In genomic region chr2:174762464-174762863, GRCh38 we compare ENCODE assay signal across 19 cellular contexts. TPM values are rescaled to one million over a fixed set of nuclear protein-coding genes. Genes with fewer than 3 reads are reported as not detected.
"Had no signal": no experiment of that assay in that cellular context is flagged by ENCODE, and none has a peak within 500 bp of the region (broad histone marks: within the 10 kb centered on the region; RNA-seq: fewer than 3 reads in every experiment).

No MANE protein-coding gene starts in this region.

- DNase-seq: activated B cell treated with CpG ODN at 0.5 μM for 24 hours; activated CD4-positive, alpha-beta T cell treated with anti-CD3 and anti-CD28 coated beads, Interleukin-2, amount 10 ng/mL, durations not matched to agents 7 days and 5 days; activated naive CD4-positive, alpha-beta T cell treated with anti-CD3 and anti-CD28 coated beads, Interleukin-2, amount 10 ng/mL, durations not matched to agents 7 days and 5 days; body of pancreas; cerebellar nuclear complex; heart left ventricle; islet precursor cell; stimulated activated CD4-positive, alpha-beta T cell treated with anti-CD3 and anti-CD28 coated beads, Interleukin-2, amount 100 ng/mL, for 24 hours; stimulated activated naive CD4-positive, alpha-beta T cell treated with Interleukin-2 at 50 U/mL for 16 hours; upper lobe of left lung had no signal

- H3K4me2 ChIP-seq: neural progenitor cell had no signal

- H3K4me3 Mint-ChIP-seq: activated B cell treated with CpG ODN at 0.5 μM for 24 hours; activated CD4-positive, alpha-beta T cell treated with anti-CD3 and anti-CD28 coated beads, Interleukin-2, amount 10 ng/mL, durations not matched to agents 7 days and 5 days; activated naive CD4-positive, alpha-beta T cell treated with anti-CD3 and anti-CD28 coated beads, Interleukin-2, amount 10 ng/mL, durations not matched to agents 7 days and 5 days; neural progenitor cell had no signal

- H3K36me3 ChIP-seq: esophagus muscularis mucosa, heart left ventricle, neural progenitor cell, suprapubic skin, upper lobe of left lung had no signal

- H3K36me3 Mint-ChIP-seq: activated naive CD4-positive, alpha-beta T cell treated with anti-CD3 and anti-CD28 coated beads, Interleukin-2, amount 10 ng/mL, durations not matched to agents 7 days and 5 days; neural progenitor cell had no signal

- FAIRE-seq: endometrium had no signal

- H3K9me3 Mint-ChIP-seq: activated B cell treated with CpG ODN at 0.5 μM for 24 hours; activated CD4-positive, alpha-beta T cell treated with anti-CD3 and anti-CD28 coated beads, Interleukin-2, amount 10 ng/mL, durations not matched to agents 7 days and 5 days; activated naive CD4-positive, alpha-beta T cell treated with anti-CD3 and anti-CD28 coated beads, Interleukin-2, amount 10 ng/mL, durations not matched to agents 7 days and 5 days; activated T-helper 2 cell treated with anti-CD3 and anti-CD28 coated beads, Interferon-gamma antibody, Interleukin-2, Interleukin-4, amounts not matched to agents 10 μg/mL and 5 μg/mL and 100 μg/mL, durations not matched to agents 14 hours and 24 hours and 36 hours; neural progenitor cell had no signal

- H3K9me3 ChIP-seq: body of pancreas, esophagus muscularis mucosa, heart left ventricle, suprapubic skin, upper lobe of left lung had no signal

- H3K9ac ChIP-seq: neural progenitor cell had no signal

- H2AFZ ChIP-seq: neural progenitor cell had no signal

- ATAC-seq: body of pancreas, heart left ventricle had no signal

- H3K27ac ChIP-seq: body of pancreas, esophagus muscularis mucosa, neural progenitor cell, suprapubic skin, upper lobe of left lung had no signal

- H3K4me1 ChIP-seq: body of pancreas, suprapubic skin, upper lobe of left lung had no signal

- H3K27ac Mint-ChIP-seq: activated B cell treated with CpG ODN at 0.5 μM for 24 hours; activated CD4-positive, alpha-beta T cell treated with anti-CD3 and anti-CD28 coated beads, Interleukin-2, amount 10 ng/mL, durations not matched to agents 7 days and 5 days; activated naive CD4-positive, alpha-beta T cell treated with anti-CD3 and anti-CD28 coated beads, Interleukin-2, amount 10 ng/mL, durations not matched to agents 7 days and 5 days; activated T-helper 2 cell treated with anti-CD3 and anti-CD28 coated beads, Interferon-gamma antibody, Interleukin-2, Interleukin-4, amounts not matched to agents 10 μg/mL and 5 μg/mL and 100 μg/mL, durations not matched to agents 14 hours and 24 hours and 36 hours; neural progenitor cell had no signal

- H3K27me3 ChIP-seq: body of pancreas, esophagus muscularis mucosa, heart left ventricle, neural progenitor cell, suprapubic skin, upper lobe of left lung had no signal

- H3K4me1 Mint-ChIP-seq: activated B cell treated with CpG ODN at 0.5 μM for 24 hours had no signal

- H3K4me3 ChIP-seq: body of pancreas, esophagus muscularis mucosa, heart left ventricle, neural progenitor cell, suprapubic skin, upper lobe of left lung had no signal

RNA-seq across cellular contexts. Expression of gene CHRNA1, which starts 1.8 kb away (rescaled TPM):
- total RNA-seq: activated B cell treated with CpG ODN at 0.5 μM for 24 hours; activated CD4-positive, alpha-beta T cell treated with anti-CD3 and anti-CD28 coated beads, Interleukin-2, amount 10 ng/mL, durations not matched to agents 7 days and 5 days; activated CD8-positive, alpha-beta memory T cell treated with anti-CD3 and anti-CD28 coated beads for 36 hours; activated T-helper 2 cell treated with anti-CD3 and anti-CD28 coated beads, Interferon-gamma antibody, Interleukin-2, Interleukin-4, amounts not matched to agents 10 μg/mL and 5 μg/mL and 100 μg/mL, durations not matched to agents 14 hours and 24 hours and 36 hours; body of pancreas; esophagus muscularis mucosa; left lobe of liver; mucosa of gallbladder; suprapubic skin; T-helper 1 cell treated with Interleukin-12 subunit alpha and Interleukin-12 subunit beta and Interleukin-4 antibody, amounts not matched to agents 30 ng/mL and 1 ng/mL, for 36 hours had no signal
